ENCODE assay signal across 14 cellular contexts in the genomic region with DNA sequence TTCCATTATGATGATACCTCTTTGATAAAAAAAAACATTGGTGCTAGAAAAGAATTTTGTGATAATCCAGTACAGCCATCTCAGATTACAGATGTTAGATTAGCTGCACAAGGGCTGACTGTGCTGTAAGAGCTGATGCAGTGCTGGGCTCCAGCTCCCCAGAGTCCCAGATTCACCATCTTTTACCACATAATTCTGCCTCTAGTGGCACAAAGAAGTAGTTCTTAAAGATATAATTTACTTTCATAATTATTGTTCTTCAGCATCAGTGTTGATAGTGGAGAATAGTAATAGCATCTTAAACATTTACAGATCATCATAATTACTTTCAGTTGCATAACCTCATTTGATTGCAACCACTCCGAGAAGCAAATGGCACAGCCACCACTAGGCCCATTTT.
A peak's percentile ranks its signal among the peaks of the same experiment; 100 is the strongest.
DNase-seq lines count a peak whose midpoint lies in the region; ATAC-seq and TF ChIP-seq lines count a peak whose summit lies in the region.
"Had no signal": no experiment of that assay in that cellular context is flagged by ENCODE, and none has a peak within 500 bp of the region (broad histone marks: within the 10 kb centered on the region; RNA-seq: fewer than 3 reads in every experiment).

No MANE protein-coding gene starts in this region.

- TF ChIP-seq RAD21 in IMR-90 (IDR thresholded peaks at IDR 0.05; ENCODE audit: low read length): no peak

- H4K5ac ChIP-seq in IMR-90 (ENCODE audit: low read depth, low read length): no peak overlapping the region

- CTCF ChIA-PET in IMR-90 (lab: Yijun Ruan, JAX) (interaction anchor here (0.8 kb wide), 1 partner anchor 28 kb away, joined by 3 read pairs; no protein-coding TSS in a partner anchor), mammary epithelial cell (lab: Charles Lee; ENCODE audit: low non-redundant PET) (no interaction called here)

- H3K27ac Mint-ChIP-seq in progenitor cell of endocrine pancreas: no peak overlapping the region
- H3K27ac Mint-ChIP-seq in stimulated activated memory B cell treated with anti-CD40 and anti-IgM and Interleukin-4, amounts not matched to agents 10 μg/mL and 1 μg/mL and 100 μg/mL, for 72 hours: no peak overlapping the region
- H3K27ac Mint-ChIP-seq: stimulated activated effector memory CD8-positive, alpha-beta T cell treated with anti-CD3 and anti-CD28 coated beads, Interleukin-12 subunit alpha, Interleukin-12 subunit beta, amount 100 ng/mL, for 72 hours had no signal

- H3K14ac ChIP-seq in IMR-90 (replicated peaks; ENCODE audit: low read depth, low read length): no peak overlapping the region

- H2AFZ ChIP-seq in IMR-90 (replicated peaks; ENCODE audit: low read length, poor library complexity) (no peak overlapping the region), mammary epithelial cell (ENCODE audit: low read depth, low read length) (no peak overlapping the region)

- no peak overlapping the region for H3K4me3 ChIP-seq in IMR-90 (ENCODE audit: insufficient read depth, low read depth, low read length)
- no peak overlapping the region for H3K4me3 ChIP-seq in mammary epithelial cell (replicated peaks in 1 of 3; ENCODE audit: insufficient read depth in 1 of 3, low read depth in 2 of 3, low read length in 3 of 3)
- H3K4me3 ChIP-seq: coronary artery, gastrocnemius medialis had no signal

- POLR2A ChIA-PET in IMR-90 (lab: Charles Lee; ENCODE audit: unreplicated experiment): no interaction called here

- H2BK15ac ChIP-seq in IMR-90 (ENCODE audit: low read depth, low read length): no peak overlapping the region

- no peak overlapping the region for H2AK9ac ChIP-seq in IMR-90 (replicated peaks; ENCODE audit: low read depth, low read length, poor library complexity)

- no peaks in the 10 kb centered on the region for H3K4me1 Mint-ChIP-seq in progenitor cell of endocrine pancreas (ENCODE audit: low read depth)
- no peaks in the 10 kb centered on the region for H3K4me1 Mint-ChIP-seq in stimulated activated memory B cell treated with anti-CD40 and anti-IgM and Interleukin-4, amounts not matched to agents 10 μg/mL and 1 μg/mL and 100 μg/mL, for 72 hours
- H3K4me1 Mint-ChIP-seq: stimulated activated effector memory CD8-positive, alpha-beta T cell treated with anti-CD3 and anti-CD28 coated beads, Interleukin-12 subunit alpha, Interleukin-12 subunit beta, amount 100 ng/mL, for 72 hours had no signal

- BruUV-seq in IMR-90 (replicated peaks; lab: Mats Ljungman, UMichigan): no TSS peak
- no TSS peak for BruUV-seq in mammary epithelial cell (replicated peaks; lab: Mats Ljungman, UMichigan)

- no peaks in the 10 kb centered on the region for H3K27me3 ChIP-seq in IMR-90 (ENCODE audit: control insufficient read depth, insufficient read depth, low read length)
- no peaks in the 10 kb centered on the region for H3K27me3 ChIP-seq in mammary epithelial cell (ENCODE audit: insufficient read depth, low read length)
- H3K27me3 ChIP-seq: gastrocnemius medialis had no signal

- no peak overlapping the region for H3K4me3 Mint-ChIP-seq in progenitor cell of endocrine pancreas (ENCODE audit: low read depth)
- H3K4me3 Mint-ChIP-seq in stimulated activated memory B cell treated with anti-CD40 and anti-IgM and Interleukin-4, amounts not matched to agents 10 μg/mL and 1 μg/mL and 100 μg/mL, for 72 hours: no peak overlapping the region
- H3K4me3 Mint-ChIP-seq: stimulated activated effector memory CD8-positive, alpha-beta T cell treated with anti-CD3 and anti-CD28 coated beads, Interleukin-12 subunit alpha, Interleukin-12 subunit beta, amount 100 ng/mL, for 72 hours had no signal

- H3K9me1 ChIP-seq in IMR-90 (ENCODE audit: insufficient read depth, low read length): no peaks in the 10 kb centered on the region

- H3K27ac ChIP-seq in IMR-90 (ENCODE audit: insufficient read depth, low read length) (no peak overlapping the region), mammary epithelial cell (ENCODE audit: insufficient read depth, low read depth, low read length) (no peak overlapping the region)
- H3K27ac ChIP-seq: coronary artery, gastrocnemius medialis had no signal

- ATAC-seq in IMR-90 (ENCODE audit: low read depth): no peak
- ATAC-seq in HG02610 (IDR thresholded peaks at IDR 0.05; ENCODE audit: unreplicated experiment): no peak
- no peak for ATAC-seq in stimulated activated memory B cell treated with anti-CD40 and anti-IgM and Interleukin-4, amounts not matched to agents 10 μg/mL and 1 μg/mL and 100 μg/mL, for 72 hours
- ATAC-seq: gastrocnemius medialis; left colon; stimulated activated effector memory CD8-positive, alpha-beta T cell treated with anti-CD3 and anti-CD28 coated beads, Interleukin-12 subunit alpha, Interleukin-12 subunit beta, amount 100 ng/mL, for 72 hours had no signal

- TF ChIP-seq CTCF in IMR-90 (conservative IDR thresholded peaks at IDR 0.05; ENCODE audit: low read depth, low read length) (peak; percentile 19; the same call in 1 of the 2 replicates), mammary epithelial cell (conservative IDR thresholded peaks at IDR 0.05 in 1 of 2, IDR thresholded peaks at IDR 0.05 in 1 of 2; ENCODE audit: extremely low read depth in 1 of 2, insufficient read depth in 1 of 2, low read depth in 1 of 2, low read length in 2 of 2) (peak; percentile 37 to 49), progenitor cell of endocrine pancreas (IDR thresholded peaks at IDR 0.05; ENCODE audit: unreplicated experiment) (peak; percentile 33)

- H4K20me1 ChIP-seq in IMR-90 (ENCODE audit: insufficient read depth, low read length): no peaks in the 10 kb centered on the region
- no peaks in the 10 kb centered on the region for H4K20me1 ChIP-seq in mammary epithelial cell (ENCODE audit: insufficient read depth, low read length)

- H3K27me3 Mint-ChIP-seq in progenitor cell of endocrine pancreas: peaks cover 5% of the 10 kb centered on the region
- no peaks in the 10 kb centered on the region for H3K27me3 Mint-ChIP-seq in stimulated activated memory B cell treated with anti-CD40 and anti-IgM and Interleukin-4, amounts not matched to agents 10 μg/mL and 1 μg/mL and 100 μg/mL, for 72 hours

- H3K9me3 ChIP-seq in IMR-90 (ENCODE audit: control insufficient read depth, insufficient read depth, low read length) (no peaks in the 10 kb centered on the region), mammary epithelial cell (replicated peaks; ENCODE audit: insufficient read depth, low read length) (no peaks in the 10 kb centered on the region)
- H3K9me3 ChIP-seq: gastrocnemius medialis had no signal

- H3K4me2 ChIP-seq in IMR-90 (ENCODE audit: low read depth, low read length) (no peak overlapping the region), mammary epithelial cell (ENCODE audit: insufficient read depth, low read depth, low read length) (no peak overlapping the region)

- in situ Hi-C loops in IMR-90 (cut with MboI; ENCODE audit: low sequenced_read_pairs) (no loop called here), mammary epithelial cell (cut with MboI; ENCODE audit: low sequenced_read_pairs in 2 of 2) (no loop called here)

- H3K36me3 ChIP-seq in IMR-90 (ENCODE audit: control insufficient read depth, insufficient read depth, low read length) (no peaks in the 10 kb centered on the region), mammary epithelial cell (ENCODE audit: insufficient read depth, low read length) (no peaks in the 10 kb centered on the region)
- H3K36me3 ChIP-seq: gastrocnemius medialis had no signal

- no CpG with 5 or more reads among the region's 1 CpG for WGBS in IMR-90 (ENCODE audit: extremely low coverage in 2 of 2, insufficient read length in 1 of 2), 2 experiments
- WGBS in mammary epithelial cell (ENCODE audit: low coverage, missing lambda C conversion rate): 82% methylated on average over 1 of the region's 1 CpG

- H3K9me3 Mint-ChIP-seq in progenitor cell of endocrine pancreas (ENCODE audit: low read depth): no peaks in the 10 kb centered on the region
- no peaks in the 10 kb centered on the region for H3K9me3 Mint-ChIP-seq in stimulated activated memory B cell treated with anti-CD40 and anti-IgM and Interleukin-4, amounts not matched to agents 10 μg/mL and 1 μg/mL and 100 μg/mL, for 72 hours

- no peak overlapping the region for H2BK5ac ChIP-seq in IMR-90 (ENCODE audit: low read depth, low read length, poor library complexity, severe bottlenecking)

- H3K79me2 ChIP-seq in mammary epithelial cell (ENCODE audit: insufficient read depth, low read length): no peaks in the 10 kb centered on the region

- no peak overlapping the region for H3K56ac ChIP-seq in IMR-90 (ENCODE audit: extremely low read depth, insufficient read depth, low read length)

- H2BK120ac ChIP-seq in IMR-90 (ENCODE audit: low read depth, low read length): no peak overlapping the region

- H3K4ac ChIP-seq in IMR-90 (ENCODE audit: low read depth, low read length): no peak overlapping the region

- dilution Hi-C loops in IMR-90 (cut with HindIII; ENCODE audit: low sequenced_read_pairs, unreplicated experiment) (no loop called here), mammary epithelial cell (cut with HindIII; ENCODE audit: low sequenced_read_pairs) (no loop called here)

- intact Hi-C loops in IMR-90 (cut with micrococcal nuclease): no loop called here
- intact Hi-C loops in mammary epithelial cell (cut with micrococcal nuclease): no loop called here

- no peak overlapping the region for H4K8ac ChIP-seq in IMR-90 (ENCODE audit: low read depth in 2 of 2, low read length in 2 of 2)

- no peak overlapping the region for H3K18ac ChIP-seq in IMR-90 (ENCODE audit: low read depth, low read length)

- H3K9ac ChIP-seq in IMR-90 (ENCODE audit: low read depth, low read length) (no peak overlapping the region), mammary epithelial cell (ENCODE audit: insufficient read depth, low read length) (no peak overlapping the region)

- H3K4me1 ChIP-seq in IMR-90 (ENCODE audit: control insufficient read depth, insufficient read depth, low read length): no peaks in the 10 kb centered on the region
- no peaks in the 10 kb centered on the region for H3K4me1 ChIP-seq in mammary epithelial cell (ENCODE audit: insufficient read depth, low read length)
- H3K4me1 ChIP-seq: gastrocnemius medialis had no signal

- no peak for TF ChIP-seq POLR2A in IMR-90 (IDR thresholded peaks at IDR 0.05; ENCODE audit: low read depth, low read length)

- no peak overlapping the region for H2BK20ac ChIP-seq in IMR-90 (ENCODE audit: low read depth, low read length)

- DNase-seq in DMS 273 (lab: John Stamatoyannopoulos, UW; ENCODE audit: unreplicated experiment) (peak; percentile 8), DMS 273 treated with DMSO at 0.1 percent for 48 hours (lab: John Stamatoyannopoulos, UW) (no peak), IMR-90 (peak; percentile 1), mammary epithelial cell (no peak), progenitor cell of endocrine pancreas (ENCODE audit: low spot score, unreplicated experiment) (no peak), COR-L47 (lab: John Stamatoyannopoulos, UW) (no peak)
- DNase-seq: activated CD4-positive, alpha-beta T cell treated with anti-CD3 and anti-CD28 coated beads, Interleukin-2, amount 50 U/mL, for 4 hours; gastrocnemius medialis; left colon; T-helper 1 cell had no signal

- H2AK5ac ChIP-seq in IMR-90 (ENCODE audit: low read depth, low read length): no peak overlapping the region

- no peak overlapping the region for H3K23ac ChIP-seq in IMR-90 (ENCODE audit: low read depth, low read length)

- no peaks in the 10 kb centered on the region for H3K36me3 Mint-ChIP-seq in progenitor cell of endocrine pancreas (ENCODE audit: insufficient read depth)
- H3K36me3 Mint-ChIP-seq in stimulated activated memory B cell treated with anti-CD40 and anti-IgM and Interleukin-4, amounts not matched to agents 10 μg/mL and 1 μg/mL and 100 μg/mL, for 72 hours: no peaks in the 10 kb centered on the region
- H3K36me3 Mint-ChIP-seq: stimulated activated effector memory CD8-positive, alpha-beta T cell treated with anti-CD3 and anti-CD28 coated beads, Interleukin-12 subunit alpha, Interleukin-12 subunit beta, amount 100 ng/mL, for 72 hours had no signal

- H3K79me1 ChIP-seq in IMR-90 (ENCODE audit: low read depth in 1 of 2, low read length in 2 of 2): no peaks in the 10 kb centered on the region

- H4K91ac ChIP-seq in IMR-90 (ENCODE audit: insufficient read depth, low read depth, low read length): no peak overlapping the region

Comparison
In these comparisons a context has a peak if more than half of its experiments do, and no peak if none do; other contexts are left out.
1. DNase-seq: peak in DMS 273 (single experiment) and IMR-90 (single experiment); none in DMS 273 treated with DMSO at 0.1 percent for 48 hours (single experiment), mammary epithelial cell (single experiment), progenitor cell of endocrine pancreas (single experiment) and COR-L47 (single experiment).
2. Peak in every context shown above with its lines, with median percentiles within 50 percentile points of each other: CTCF ChIP-seq.